8 cellular contexts compared by ENCODE assay signal in genomic region chr21:36156815-36157670, GRCh38. TPM values are rescaled to one million over a fixed set of nuclear protein-coding genes. Genes with fewer than 3 reads are reported as not detected.
DNase-seq lines count a peak whose midpoint lies in the region; ATAC-seq and TF ChIP-seq lines count a peak whose summit lies in the region.

DOP1B (plus strand) TSS chr21:36156824; CDS start chr21:36164734, 7,910 bp downstream.

- H3K4me1 ChIP-seq in HUES64 (ENCODE audit: insufficient read depth, low read length) (peaks cover 4% of the 10 kb centered on the region; the same call in 1 of the 2 replicates), endocrine pancreas (ENCODE audit: control insufficient read depth, insufficient read depth, low read length) (no peaks in the 10 kb centered on the region), mucosa of rectum (ENCODE audit: control insufficient read depth in 2 of 2, insufficient read depth in 2 of 2, low read length in 2 of 2) (peaks cover 11 to 46% of the 10 kb centered on the region in 2 donors), thymus (ENCODE audit: control insufficient read depth, insufficient read depth, low read length) (peaks cover 8% of the 10 kb centered on the region)

- in situ Hi-C loops in G401 (cut with HindIII; ENCODE audit: low sequenced_read_pairs), result no loop called here

- peaks cover 28% of the 10 kb centered on the region for H3K27me3 ChIP-seq in HUES64 (ENCODE audit: insufficient read depth, low read length)
- H3K27me3 ChIP-seq in endocrine pancreas (ENCODE audit: control insufficient read depth, insufficient read depth, low read length), result no peaks in the 10 kb centered on the region
- no peaks in the 10 kb centered on the region for H3K27me3 ChIP-seq in mucosa of rectum (ENCODE audit: control insufficient read depth in 2 of 2, insufficient read depth in 2 of 2, low read length in 2 of 2)
- H3K27me3 ChIP-seq in thymus (ENCODE audit: control insufficient read depth, insufficient read depth), result peaks cover 2% of the 10 kb centered on the region

- H3K27ac ChIP-seq in HUES64 (ENCODE audit: low read depth, low read length) (peak within 1 kb of the TSS; percentile 65; the same call in 1 of the 2 replicates), VCaP (peak within 1 kb of the TSS; percentile 100), mucosa of rectum (ENCODE audit: low read depth in 2 of 2, low read length in 2 of 2) (peak within 1 kb of the TSS; percentile 95 to 96), thymus (ENCODE audit: low read depth) (peak within 1 kb of the TSS; percentile 84)

- DNase-seq in G401 (ENCODE audit: low spot score) (peak; percentile 41), hippocampal formation (lab: John Stamatoyannopoulos, UW) (no peak)

- peak within 1 kb of the TSS; percentile 88 for H3K4me3 ChIP-seq in HUES64 (ENCODE audit: low read length)
- peak within 1 kb of the TSS; percentile 69 for H3K4me3 ChIP-seq in endocrine pancreas (ENCODE audit: control insufficient read depth, insufficient read depth, low read length)
- peak within 1 kb of the TSS; percentile 82 to 98 for H3K4me3 ChIP-seq in mucosa of rectum (ENCODE audit: low read length in 2 of 2)
- peak within 1 kb of the TSS; percentile 94 for H3K4me3 ChIP-seq in thymus (ENCODE audit: low read length)

- no peak for TF ChIP-seq CTCF in VCaP (conservative IDR thresholded peaks at IDR 0.05)

- H3K9ac ChIP-seq in HUES64 (ENCODE audit: low read depth, low read length), result peak within 1 kb of the TSS; percentile 82
- peak within 1 kb of the TSS; percentile 89 for H3K9ac ChIP-seq in endocrine pancreas (ENCODE audit: control insufficient read depth, insufficient read depth, low read length)
- peak within 1 kb of the TSS; percentile 91 to 98 for H3K9ac ChIP-seq in mucosa of rectum (ENCODE audit: low read depth in 1 of 2, low read length in 2 of 2)

- H3K9me3 ChIP-seq in HUES64 (ENCODE audit: insufficient read depth, low read depth, low read length), result no peaks in the 10 kb centered on the region
- no peaks in the 10 kb centered on the region for H3K9me3 ChIP-seq in endocrine pancreas (ENCODE audit: control insufficient read depth, low read length)
- H3K9me3 ChIP-seq in mucosa of rectum (ENCODE audit: control insufficient read depth in 2 of 2, low read length in 2 of 2), result no peaks in the 10 kb centered on the region
- no peaks in the 10 kb centered on the region for H3K9me3 ChIP-seq in thymus (ENCODE audit: control insufficient read depth)

- H3K36me3 ChIP-seq in HUES64 (ENCODE audit: insufficient read depth, low read length) (no peaks in the 10 kb centered on the region), endocrine pancreas (ENCODE audit: control insufficient read depth, insufficient read depth, low read length) (no peaks in the 10 kb centered on the region), mucosa of rectum (ENCODE audit: control insufficient read depth in 2 of 2, insufficient read depth in 2 of 2, low read length in 2 of 2) (no peaks in the 10 kb centered on the region), thymus (ENCODE audit: control insufficient read depth, insufficient read depth) (peaks cover 4% of the 10 kb centered on the region)

- WGBS in HUES64, result under 1% methylated on average over 83 of the region's 83 CpGs
- WGBS in thymus, result under 1% methylated on average over 83 of the region's 83 CpGs

- ATAC-seq in GM21447 (IDR thresholded peaks at IDR 0.05; ENCODE audit: unreplicated experiment), result peak; percentile 23

RNA-seq across cellular contexts. Expression of gene DOP1B, which starts in this region (rescaled TPM):
- total RNA-seq in G401 (2014; rRNA removed; shearing (Covaris generic)), result 4.0 and 4.1 TPM in 2 replicates
- 4.1 TPM for polyA plus RNA-seq in HUES64 (2013, experiment 1 of 2)
- polyA plus RNA-seq in HUES64 (2013, experiment 2 of 2), result 4.7 TPM
- polyA plus RNA-seq in thymus, result 5.7 TPM
